Comparison of ENCODE assay signal across 8 cellular contexts in genomic region chr20:58233881-58234528, GRCh38. TPM values are rescaled to one million over a fixed set of nuclear protein-coding genes. Genes with fewer than 3 reads are reported as not detected.
DNase-seq lines count a peak whose midpoint lies in the region; ATAC-seq, FAIRE-seq and TF ChIP-seq lines count a peak whose summit lies in the region.

No MANE protein-coding gene starts in this region.

- 64 to 66% methylated on average over 8 of the region's 8 CpGs for WGBS in testis, 2 donors
- WGBS in sigmoid colon, 2 donors, result 62 to 63% methylated on average over 8 of the region's 8 CpGs

- H3K9me1 ChIP-seq in keratinocyte (ENCODE audit: control insufficient read depth, extremely low read depth, insufficient read depth, low read length), result no peaks in the 10 kb centered on the region

- DNase-seq in Caki2 (ENCODE audit: low read depth) (peak; percentile 26), keratinocyte (ENCODE audit: low read depth, low spot score) (no peak), testis (peak; percentile 56), omental fat pad (ENCODE audit: low spot score) (no peak), RCC 7860 (ENCODE audit: low spot score) (no peak), sigmoid colon (no peak)
- DNase-seq in activated naive CD4-positive, alpha-beta T cell (lab: John Stamatoyannopoulos, UW), result peak in 3 of 4 experiments; percentile 12 to 33 (median 30)

- in situ Hi-C loops in Caki2 (cut with HindIII; ENCODE audit: low pct_unique_long_range_greater_than_20kb, low sequenced_read_pairs), result loop anchor here (10.0 to 25.0 kb wide), 2 partner anchors 411 to 603 kb away; no protein-coding TSS in a partner anchor

- H3K36me3 ChIP-seq in Loucy (ENCODE audit: insufficient read depth, low read length) (no peaks in the 10 kb centered on the region), keratinocyte (ENCODE audit: control insufficient read depth in 2 of 2, extremely low read depth in 1 of 2, insufficient read depth in 2 of 2, low read length in 2 of 2) (peaks cover 0 to 11% of the 10 kb centered on the region in 2 experiments), testis (ENCODE audit: low read depth, missing control alignments) (no peaks in the 10 kb centered on the region), sigmoid colon (peaks cover 0 to 28% (median 6%) of the 10 kb centered on the region in 4 donors)

- H3K4me2 ChIP-seq in Loucy (ENCODE audit: low read depth, low read length, poor library complexity, severe bottlenecking) (peak overlapping the region; percentile 74), keratinocyte (ENCODE audit: control insufficient read depth, extremely low read depth, insufficient read depth, low read depth, low read length) (no peak overlapping the region)

- TF ChIP-seq POLR2A in testis (IDR thresholded peaks at IDR 0.05) (no peak), sigmoid colon (IDR thresholded peaks at IDR 0.05) (no peak)

- ATAC-seq in omental fat pad (ENCODE audit: low FRiP score), result no peak

- no peak overlapping the region for H3K4me3 ChIP-seq in Loucy (ENCODE audit: low read length, poor library complexity, severe bottlenecking)
- H3K4me3 ChIP-seq in keratinocyte (ENCODE audit: control insufficient read depth in 2 of 3, extremely low read depth in 1 of 3, insufficient read depth in 2 of 3, low read depth in 1 of 3, low read length in 3 of 3), result no peak overlapping the region
- H3K4me3 ChIP-seq in testis, result no peak overlapping the region
- no peak overlapping the region for H3K4me3 ChIP-seq in sigmoid colon

- TF ChIP-seq EP300 in sigmoid colon (IDR thresholded peaks at IDR 0.05), result no peak

- peaks cover 29% of the 10 kb centered on the region for H3K4me1 ChIP-seq in Loucy (ENCODE audit: insufficient read depth, low read length, poor library complexity, severe bottlenecking)
- peaks cover 5% of the 10 kb centered on the region for H3K4me1 ChIP-seq in keratinocyte (ENCODE audit: control insufficient read depth, extremely low read depth, insufficient read depth, low read length)
- no peaks in the 10 kb centered on the region for H3K4me1 ChIP-seq in testis
- peaks cover 0 to 15% (median 7%) of the 10 kb centered on the region in 4 donors for H3K4me1 ChIP-seq in sigmoid colon

- FAIRE-seq in keratinocyte (lab: Jason Lieb, UNC) (no peak), RCC 7860 (lab: Jason Lieb, UNC) (no peak)

- no peaks in the 10 kb centered on the region for H3K9me2 ChIP-seq in Loucy (replicated peaks; ENCODE audit: low read depth, low read length)

- H3K27ac ChIP-seq in keratinocyte (ENCODE audit: control insufficient read depth, insufficient read depth, low read length) (no peak overlapping the region), testis (no peak overlapping the region), sigmoid colon (no peak overlapping the region)

- H3K27me3 ChIP-seq in Loucy (ENCODE audit: insufficient read depth, low read length, poor library complexity, severe bottlenecking), result no peaks in the 10 kb centered on the region
- H3K27me3 ChIP-seq in keratinocyte (ENCODE audit: control insufficient read depth, extremely low read depth, insufficient read depth, low read length), result peaks cover 7% of the 10 kb centered on the region
- no peaks in the 10 kb centered on the region for H3K27me3 ChIP-seq in testis
- H3K27me3 ChIP-seq in sigmoid colon, result peaks cover 0 to 8% (median 0%) of the 10 kb centered on the region in 3 donors

- no peaks in the 10 kb centered on the region for H3K9me3 ChIP-seq in Loucy (ENCODE audit: insufficient read depth, low read depth, low read length)
- H3K9me3 ChIP-seq in keratinocyte (ENCODE audit: control insufficient read depth, low read depth, low read length), result no peaks in the 10 kb centered on the region
- H3K9me3 ChIP-seq in testis, result no peaks in the 10 kb centered on the region
- no peaks in the 10 kb centered on the region for H3K9me3 ChIP-seq in sigmoid colon

- H3K9ac ChIP-seq in Loucy (ENCODE audit: low read depth, low read length, poor library complexity, severe bottlenecking) (no peak overlapping the region), keratinocyte (ENCODE audit: control insufficient read depth, extremely low read depth, insufficient read depth, low read length) (no peak overlapping the region)

- H2AFZ ChIP-seq in Loucy (ENCODE audit: low read length) (no peak overlapping the region), keratinocyte (ENCODE audit: control insufficient read depth, low read length) (no peak overlapping the region)

- TF ChIP-seq CTCF in Loucy (conservative IDR thresholded peaks at IDR 0.05; ENCODE audit: low read length) (peak; percentile 96), keratinocyte (optimal IDR thresholded peaks at IDR 0.05 in 1 of 3, IDR thresholded peaks at IDR 0.05 in 1 of 3, conservative IDR thresholded peaks at IDR 0.05 in 1 of 3; ENCODE audit: extremely low read depth in 1 of 3, insufficient read depth in 2 of 3, low read length in 3 of 3) (peak; percentile 76 to 93 (median 86)), testis (IDR thresholded peaks at IDR 0.05) (peak in 2 of 3 experiments; percentile 8 to 68), omental fat pad (IDR thresholded peaks at IDR 0.05) (no peak), sigmoid colon (IDR thresholded peaks at IDR 0.05) (peak in 2 of 4 experiments; percentile 30 to 54)

- H3K79me2 ChIP-seq in Loucy (ENCODE audit: insufficient read depth, low read length), result no peaks in the 10 kb centered on the region
- H3K79me2 ChIP-seq in keratinocyte (ENCODE audit: control insufficient read depth, insufficient read depth, low read length), result no peaks in the 10 kb centered on the region

- intact Hi-C loops in testis (cut with DNase I; ENCODE audit: low total_unique reads) (loop anchor here (10.0 kb wide), 1 partner anchor 591 kb away; no protein-coding TSS in a partner anchor), sigmoid colon (cut with DNase I) (loop anchor here (10.0 kb wide), 2 partner anchors 849 to 991 kb away; no protein-coding TSS in a partner anchor)

- no peaks in the 10 kb centered on the region for H4K20me1 ChIP-seq in Loucy (ENCODE audit: insufficient read depth, low read length, poor library complexity, severe bottlenecking)
- H4K20me1 ChIP-seq in keratinocyte (ENCODE audit: control insufficient read depth, extremely low read depth, insufficient read depth, low read length), result no peaks in the 10 kb centered on the region

- dilution Hi-C loops in keratinocyte (cut with MboI; ENCODE audit: extremely low pct_ligation_motif_present, low sequenced_read_pairs), result no loop called here

- H3F3A ChIP-seq in Loucy (ENCODE audit: low read depth), result peaks cover 8% of the 10 kb centered on the region; the same call in 1 of the 2 replicates

RNA-seq across cellular contexts. Expression of gene ANKRD60, which starts 5.6 kb away (rescaled TPM):
- total RNA-seq in Caki2 (2014; rRNA removed; shearing (Covaris generic); ENCODE audit: low replicate concordance), result not detected in 2 replicates
- not detected in 3 replicates for polyA plus RNA-seq in keratinocyte
- not detected for polyA plus RNA-seq in keratinocyte (2011; ENCODE audit: low read depth)
- polyA plus RNA-seq in keratinocyte (2011; cell fraction: cytosol; rRNA removed), result not detected in 2 replicates
- polyA plus RNA-seq in keratinocyte (2011; cell fraction: nucleus; rRNA removed), result not detected in 2 replicates
- polyA plus RNA-seq in keratinocyte (2012; ENCODE audit: low replicate concordance), result not detected in 2 replicates
- polyA minus RNA-seq in keratinocyte, result not detected in 3 replicates
- polyA minus RNA-seq in keratinocyte (2011; cell fraction: cytosol; rRNA and poly(A)+ RNA removed), result not detected
- polyA minus RNA-seq in keratinocyte (2011; cell fraction: nucleus; rRNA and poly(A)+ RNA removed), result not detected in 2 replicates
- 1 to 10 TPM; 3.0 to 8.0 TPM for total RNA-seq in testis
- polyA plus RNA-seq in testis (ENCODE audit: insufficient read depth, low read depth, low replicate concordance), result 7.7 TPM
- total RNA-seq in omental fat pad, result not detected
- total RNA-seq in sigmoid colon, result under 1 TPM in 1 of 4 donors, not detected in 3; 0.82 TPM
- polyA plus RNA-seq in sigmoid colon, result not detected

Comparison
In these comparisons a context has a peak if more than half of its experiments do, and no peak if none do; other contexts are left out.
1. DNase-seq: peak in Caki2 (single experiment), activated naive CD4-positive, alpha-beta T cell (3 of 4) and testis (single experiment); none in keratinocyte (single experiment), omental fat pad (single experiment), RCC 7860 (single experiment) and sigmoid colon (single experiment).
2. CTCF ChIP-seq: peak in Loucy (single experiment), keratinocyte (3 of 3) and testis (2 of 3); none in omental fat pad (0 of 3).